ENCODE assay signal across 1 cellular context in the genomic region with DNA sequence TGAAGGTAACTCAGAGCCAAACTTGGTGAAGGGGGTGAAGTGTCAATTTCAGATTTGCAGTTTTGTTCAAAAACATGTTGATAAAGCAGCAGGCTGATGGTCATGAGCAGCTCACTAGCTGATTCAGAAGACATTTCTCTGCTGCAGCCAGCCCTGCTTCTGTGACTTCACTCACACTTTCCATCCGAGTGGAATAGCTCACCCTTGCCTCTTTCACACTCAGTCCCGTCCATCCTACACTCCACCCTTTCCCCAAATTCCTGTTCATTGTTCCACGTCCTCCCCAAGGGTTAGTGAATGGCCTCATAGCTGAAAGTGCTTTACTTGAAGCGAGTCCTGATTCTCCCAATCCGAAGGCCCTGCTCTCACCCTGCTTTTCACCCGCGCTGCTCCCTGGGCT.
TF ChIP-seq lines count a peak whose summit lies in the region.

No MANE protein-coding gene starts in this region.

TF ChIP-seq in H1, 55 proteins besides CTCF, POLR2A, EP300 and RAD21:
- TF ChIP-seq SAP30 (IDR thresholded peaks at IDR 0.05; ENCODE audit: insufficient read depth, insufficient replicate concordance, low read length): no peak
TF ChIP-seq in H1: peak in this region for 0.
